Comparison of ENCODE assay signal across 26 cellular contexts in the genomic region with DNA sequence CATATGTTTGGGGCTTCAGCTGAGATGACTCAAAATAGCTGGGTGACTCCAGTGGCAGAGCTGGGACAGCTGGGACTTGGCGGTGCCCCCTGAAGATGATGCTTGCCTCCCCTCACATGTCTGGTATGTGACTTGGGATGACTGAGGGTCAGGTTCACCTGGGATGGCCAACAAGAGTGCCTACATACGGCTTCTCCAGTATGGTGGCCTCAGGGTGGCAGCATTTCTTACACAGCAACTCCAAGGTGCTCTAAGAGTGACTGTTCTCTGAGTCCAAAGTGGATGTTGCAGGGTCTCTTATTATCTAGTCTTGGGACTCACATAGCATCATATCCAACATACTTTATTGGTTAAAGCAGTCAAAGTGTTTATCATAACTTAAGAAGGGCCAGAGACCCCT.
DNase-seq lines count a peak whose midpoint lies in the region; ATAC-seq and TF ChIP-seq lines count a peak whose summit lies in the region.
"Had no signal": no experiment of that assay in that cellular context is flagged by ENCODE, and none has a peak within 500 bp of the region (broad histone marks: within the 10 kb centered on the region; RNA-seq: fewer than 3 reads in every experiment).

No MANE protein-coding gene starts in this region.

- DNase-seq in GM12864 (ENCODE audit: low read depth): no peak
- DNase-seq in GM23338 (ENCODE audit: low spot score): peak; percentile 43
- DNase-seq in OCI-LY7 (ENCODE audit: low spot score): no peak
- peak; percentile 38 for DNase-seq in iPS-NIHi7 (ENCODE audit: extremely low spot score)
- DNase-seq in foreskin fibroblast: no peak
- DNase-seq in inferior parietal cortex (ENCODE audit: extremely low spot score): no peak
- no peak for DNase-seq in NCI-H2107 (lab: John Stamatoyannopoulos, UW)
- no peak for DNase-seq in naive thymus-derived CD4-positive, alpha-beta T cell
- DNase-seq: activated CD4-positive, alpha-beta T cell treated with anti-CD3 and anti-CD28 coated beads for 4 hours; activated CD8-positive, alpha-beta memory T cell treated with anti-CD3 and anti-CD28 coated beads, Interleukin-2, amount 50 U/mL, for 4 hours; activated gamma-delta T cell; amniotic stem cell; CD8-positive, alpha-beta memory T cell; effector CD4-positive, alpha-beta T cell; EL; heart left ventricle; NCI-H1048; NCI-H526 treated with DMSO at 0.1 percent for 48 hours; PC-9; SK-N-SH; stimulated activated CD4-positive, alpha-beta T cell treated with anti-CD3 and anti-CD28 coated beads, Interleukin-4, amount 100 ng/mL, for 24 hours; T-helper 9 cell had no signal

- H3K4me3 ChIP-seq in GM12864 (ENCODE audit: low read depth, low read length): no peak overlapping the region
- no peak overlapping the region for H3K4me3 ChIP-seq in GM23338
- H3K4me3 ChIP-seq in OCI-LY7 (ENCODE audit: low read depth, low read length, poor library complexity, severe bottlenecking): no peak overlapping the region
- no peak overlapping the region for H3K4me3 ChIP-seq in foreskin fibroblast (ENCODE audit: low read depth in 1 of 2, low read length in 2 of 2)
- no peak overlapping the region for H3K4me3 ChIP-seq in naive thymus-derived CD4-positive, alpha-beta T cell (ENCODE audit: low read length)
- H3K4me3 ChIP-seq: cardiac muscle cell, heart left ventricle, lung, PC-9 had no signal

- no peaks in the 10 kb centered on the region for H3K9me3 ChIP-seq in OCI-LY7 (ENCODE audit: low read length)
- no peaks in the 10 kb centered on the region for H3K9me3 ChIP-seq in naive thymus-derived CD4-positive, alpha-beta T cell (ENCODE audit: control insufficient read depth in 2 of 3, low read length in 3 of 3)
- H3K9me3 ChIP-seq: SK-N-SH had no signal

- CTCF ChIA-PET in OCI-LY7 (lab: Charles Lee; ENCODE audit: unreplicated experiment): no interaction called here
- CTCF ChIA-PET in naive thymus-derived CD4-positive, alpha-beta T cell (lab: Charles Lee): interaction anchor here (0.5 kb wide), 1 partner anchor 56 kb away, joined by 3 read pairs; no protein-coding TSS in a partner anchor

- no peaks in the 10 kb centered on the region for H3K9me3 Mint-ChIP-seq in GM23338
- H3K9me3 Mint-ChIP-seq in naive thymus-derived CD4-positive, alpha-beta T cell: peaks cover 0 to 5% (median 1%) of the 10 kb centered on the region in 11 donors

- ATAC-seq in GM23338: peak; percentile 83
- ATAC-seq in naive thymus-derived CD4-positive, alpha-beta T cell: no peak
- ATAC-seq: heart left ventricle had no signal

- no peaks in the 10 kb centered on the region for H3K79me2 ChIP-seq in GM23338 (replicated peaks; ENCODE audit: insufficient read depth)
- no peaks in the 10 kb centered on the region for H3K79me2 ChIP-seq in OCI-LY7 (ENCODE audit: insufficient read depth, low read depth, low read length)
- H3K79me2 ChIP-seq: parathyroid adenoma had no signal

- POLR2A ChIA-PET in OCI-LY7 (lab: Charles Lee): interaction anchor here (0.6 kb wide), 1 partner anchor 395 kb away, joined by 3 read pairs; no protein-coding TSS in a partner anchor
- POLR2A ChIA-PET in naive thymus-derived CD4-positive, alpha-beta T cell (lab: Charles Lee): no interaction called here

- no peaks in the 10 kb centered on the region for H3K27me3 Mint-ChIP-seq in GM23338 (ENCODE audit: insufficient read depth, low read depth, poor library complexity)
- no peaks in the 10 kb centered on the region for H3K27me3 Mint-ChIP-seq in naive thymus-derived CD4-positive, alpha-beta T cell
- H3K27me3 Mint-ChIP-seq: CD8-positive, alpha-beta memory T cell; IgD-negative memory B cell had no signal

- TF ChIP-seq CTCF in GM12864 (IDR thresholded peaks at IDR 0.05; ENCODE audit: low read depth, low read length, missing control alignments) (peak; percentile 3), GM23338 (conservative IDR thresholded peaks at IDR 0.05; ENCODE audit: low read depth in 2 of 2) (peak; percentile 28 to 67), OCI-LY7 (conservative IDR thresholded peaks at IDR 0.05; ENCODE audit: low read length) (peak; percentile 35; the same call in 1 of the 2 replicates), foreskin fibroblast (IDR thresholded peaks at IDR 0.05; ENCODE audit: low read depth, low read length) (no peak)

- no peaks in the 10 kb centered on the region for H3K4me1 ChIP-seq in GM23338 (ENCODE audit: insufficient read depth)
- no peaks in the 10 kb centered on the region for H3K4me1 ChIP-seq in OCI-LY7 (ENCODE audit: insufficient read depth, low read length, poor library complexity, severe bottlenecking)
- H3K4me1 ChIP-seq in naive thymus-derived CD4-positive, alpha-beta T cell (ENCODE audit: control insufficient read depth in 2 of 2, insufficient read depth in 2 of 2, low read length in 2 of 2): no peaks in the 10 kb centered on the region
- H3K4me1 ChIP-seq: heart left ventricle, parathyroid adenoma had no signal

- intact Hi-C loops in OCI-LY7 (cut with micrococcal nuclease; ENCODE audit: unreplicated experiment): no loop called here
- intact Hi-C loops in naive thymus-derived CD4-positive, alpha-beta T cell (cut with micrococcal nuclease): no loop called here

- BruUV-seq in OCI-LY7 (replicated peaks; lab: Mats Ljungman, UMichigan): no TSS peak

- H3K4me1 Mint-ChIP-seq in GM23338: 0 out of 3 replicates have a peak, but pooled peaks cover 3% of the 10 kb centered on the region
- peaks cover 0 to 5% (median 0%) of the 10 kb centered on the region in 7 donors for H3K4me1 Mint-ChIP-seq in naive thymus-derived CD4-positive, alpha-beta T cell
- H3K4me1 Mint-ChIP-seq: CD8-positive, alpha-beta memory T cell; IgD-negative memory B cell had no signal

- no peaks in the 10 kb centered on the region for H3K27me3 ChIP-seq in GM23338 (ENCODE audit: insufficient read depth)
- H3K27me3 ChIP-seq in naive thymus-derived CD4-positive, alpha-beta T cell (ENCODE audit: control insufficient read depth in 2 of 2, insufficient read depth in 2 of 2, low read length in 2 of 2): no peaks in the 10 kb centered on the region
- H3K27me3 ChIP-seq: cardiac muscle cell, heart left ventricle had no signal

- no peaks in the 10 kb centered on the region; the same call in 2 of the 3 replicates for H3K36me3 Mint-ChIP-seq in GM23338 (ENCODE audit: low read depth)
- peaks cover 0 to 8% (median 1%) of the 10 kb centered on the region in 5 donors for H3K36me3 Mint-ChIP-seq in naive thymus-derived CD4-positive, alpha-beta T cell

- no peaks in the 10 kb centered on the region for H3F3A ChIP-seq in GM23338 (replicated peaks; ENCODE audit: low read depth)

- H3K36me3 ChIP-seq in GM23338 (ENCODE audit: insufficient read depth) (no peaks in the 10 kb centered on the region), OCI-LY7 (ENCODE audit: insufficient read depth, low read length) (no peaks in the 10 kb centered on the region)
- no peaks in the 10 kb centered on the region for H3K36me3 ChIP-seq in naive thymus-derived CD4-positive, alpha-beta T cell (ENCODE audit: control insufficient read depth in 2 of 3, insufficient read depth in 3 of 3, low read length in 3 of 3)
- H3K36me3 ChIP-seq: cardiac muscle cell, heart left ventricle had no signal

- no peak overlapping the region for H3K4me3 Mint-ChIP-seq in GM23338
- H3K4me3 Mint-ChIP-seq in naive thymus-derived CD4-positive, alpha-beta T cell: no peak overlapping the region
- H3K4me3 Mint-ChIP-seq: CD8-positive, alpha-beta memory T cell; IgD-negative memory B cell had no signal

- H3K27ac ChIP-seq in GM23338 (ENCODE audit: low read depth): no peak overlapping the region
- H3K27ac ChIP-seq in OCI-LY7 (ENCODE audit: low read depth, low read length, poor library complexity, severe bottlenecking): no peak overlapping the region
- H3K27ac ChIP-seq in naive thymus-derived CD4-positive, alpha-beta T cell (ENCODE audit: low read depth, low read length): no peak overlapping the region
- H3K27ac ChIP-seq: cardiac muscle cell, heart left ventricle, parathyroid adenoma, PC-9 had no signal

- H3K4me2 ChIP-seq in GM23338 (no peak overlapping the region), OCI-LY7 (ENCODE audit: low read length) (no peak overlapping the region)
- H3K4me2 ChIP-seq: PC-9, SK-N-SH had no signal

- H3K9me2 ChIP-seq in GM23338 (ENCODE audit: insufficient read depth) (no peaks in the 10 kb centered on the region), OCI-LY7 (ENCODE audit: insufficient read depth, low read length) (no peaks in the 10 kb centered on the region)
- H3K9me2 ChIP-seq: SK-N-SH had no signal

- H3K27ac Mint-ChIP-seq in GM23338: no peak overlapping the region
- no peak overlapping the region for H3K27ac Mint-ChIP-seq in naive thymus-derived CD4-positive, alpha-beta T cell
- H3K27ac Mint-ChIP-seq: CD8-positive, alpha-beta memory T cell; IgD-negative memory B cell had no signal

- H2AFZ ChIP-seq in GM23338: no peak overlapping the region
- no peak overlapping the region for H2AFZ ChIP-seq in OCI-LY7 (ENCODE audit: low read length)
- H2AFZ ChIP-seq: parathyroid adenoma, PC-9 had no signal

- H4K20me1 ChIP-seq in GM23338 (replicated peaks; ENCODE audit: insufficient read depth): no peaks in the 10 kb centered on the region
- no peaks in the 10 kb centered on the region for H4K20me1 ChIP-seq in OCI-LY7 (ENCODE audit: insufficient read depth, low read length)

TF ChIP-seq in GM23338, 12 proteins besides CTCF, POLR2A, EP300 and RAD21 (continues in another document):
- no peak for TF ChIP-seq EZH2phosphoT487 (IDR thresholded peaks at IDR 0.05; ENCODE audit: unreplicated experiment)

Comparison
In these comparisons a context has a peak if more than half of its experiments do, and no peak if none do; other contexts are left out.
1. DNase-seq: peak in GM23338 (single experiment) and iPS-NIHi7 (single experiment); none in GM12864 (single experiment), OCI-LY7 (single experiment), foreskin fibroblast (0 of 2), inferior parietal cortex (single experiment), NCI-H2107 (single experiment) and naive thymus-derived CD4-positive, alpha-beta T cell (0 of 9).